Comparison of ENCODE assay signal across 10 cellular contexts in genomic region chr14:64654931-64655330, GRCh38. TPM values are rescaled to one million over a fixed set of nuclear protein-coding genes. Genes with fewer than 3 reads are reported as not detected.
DNase-seq lines count a peak whose midpoint lies in the region; ATAC-seq and TF ChIP-seq lines count a peak whose summit lies in the region.
"Had no signal": no experiment of that assay in that cellular context is flagged by ENCODE, and none has a peak within 500 bp of the region (broad histone marks: within the 10 kb centered on the region; RNA-seq: fewer than 3 reads in every experiment).

No MANE protein-coding gene starts in this region.

- TF ChIP-seq CTCF in PC-3 (conservative IDR thresholded peaks at IDR 0.05; ENCODE audit: low read depth, low read length) (no peak), gastroesophageal sphincter (IDR thresholded peaks at IDR 0.05) (no peak), psoas muscle (IDR thresholded peaks at IDR 0.05) (no peak)

- TF ChIP-seq EP300 in gastroesophageal sphincter (IDR thresholded peaks at IDR 0.05): no peak

- H3K9me2 ChIP-seq in PC-3 (replicated peaks; ENCODE audit: low read length): no peaks in the 10 kb centered on the region

- WGBS in gastroesophageal sphincter (ENCODE audit: low coverage in 1 of 2), 2 donors: 23 to 39% methylated on average over 5 to 7 of the region's 12 CpGs
- 65 to 71% (median 68%) methylated on average over 12 of the region's 12 CpGs for WGBS in psoas muscle, 3 donors

- no peak overlapping the region; the same call in 1 of the 2 replicates for H3K9ac ChIP-seq in PC-3 (ENCODE audit: low read length)

- no peaks in the 10 kb centered on the region for H3K79me2 ChIP-seq in PC-3 (ENCODE audit: low read length)

- H3F3A ChIP-seq in PC-3 (ENCODE audit: low read length, unreplicated experiment): peaks cover 5% of the 10 kb centered on the region

- H3K4me1 ChIP-seq in PC-3 (ENCODE audit: insufficient read depth, low read length) (peaks cover 17% of the 10 kb centered on the region), gastroesophageal sphincter (peaks cover 3 to 25% (median 7%) of the 10 kb centered on the region in 3 donors), psoas muscle (no peaks in the 10 kb centered on the region)
- H3K4me1 ChIP-seq: HAP-1 had no signal

- H3K27me3 ChIP-seq in PC-3 (ENCODE audit: low read length): no peaks in the 10 kb centered on the region
- H3K27me3 ChIP-seq in gastroesophageal sphincter: no peaks in the 10 kb centered on the region
- H3K27me3 ChIP-seq in psoas muscle (ENCODE audit: insufficient read depth in 3 of 3, low read length in 2 of 3): no peaks in the 10 kb centered on the region
- no peaks in the 10 kb centered on the region for H3K27me3 ChIP-seq in MG63

- intact Hi-C loops in PC-3 (cut with micrococcal nuclease): loop anchor here (1.0 kb wide), 1 partner anchor 115 kb away; the partner anchor contains the start of gene HSPA2
- intact Hi-C loops in psoas muscle (cut with DNase I): no loop called here

- peak; percentile 80 for DNase-seq in CD1c-positive myeloid dendritic cell (ENCODE audit: extremely low spot score)
- no peak for DNase-seq in PC-3
- no peak for DNase-seq in psoas muscle
- no peak for DNase-seq in iPS-NIHi11 (ENCODE audit: low spot score)
- DNase-seq in MG63: no peak

- peak overlapping the region; percentile 68 for H3K27ac ChIP-seq in PC-3 (ENCODE audit: low read length)
- peak overlapping the region; percentile 29 to 87 (median 76) for H3K27ac ChIP-seq in gastroesophageal sphincter
- H3K27ac ChIP-seq in psoas muscle: no peak overlapping the region
- H3K27ac ChIP-seq: RWPE1 had no signal

- H3K9me3 ChIP-seq in PC-3 (ENCODE audit: low read length) (no peaks in the 10 kb centered on the region), gastroesophageal sphincter (no peaks in the 10 kb centered on the region), psoas muscle (no peaks in the 10 kb centered on the region), MG63 (no peaks in the 10 kb centered on the region)
- H3K9me3 ChIP-seq: HAP-1 had no signal

- H2AFZ ChIP-seq in PC-3 (ENCODE audit: low read length): peak overlapping the region; percentile 32

- H3K4me3 ChIP-seq in PC-3 (ENCODE audit: low read length): peak overlapping the region; percentile 6; the same call in 1 of the 2 replicates
- no peak overlapping the region for H3K4me3 ChIP-seq in gastroesophageal sphincter
- no peak overlapping the region for H3K4me3 ChIP-seq in psoas muscle
- H3K4me3 ChIP-seq in MG63: no peak overlapping the region
- H3K4me3 ChIP-seq: HAP-1 had no signal

- POLR2A ChIA-PET in PC-3 (lab: Charles Lee; ENCODE audit: unreplicated experiment): interaction anchor here (0.7 to 0.9 kb wide), 2 partner anchors 151 to 177 kb away, joined by 3 to 53 read pairs; no protein-coding TSS in a partner anchor

- H3K4me2 ChIP-seq in PC-3 (ENCODE audit: low read length): peak overlapping the region; percentile 44

- no peaks in the 10 kb centered on the region for H3K36me3 ChIP-seq in PC-3 (ENCODE audit: low read depth, low read length)
- H3K36me3 ChIP-seq in gastroesophageal sphincter: no peaks in the 10 kb centered on the region
- no peaks in the 10 kb centered on the region for H3K36me3 ChIP-seq in psoas muscle (ENCODE audit: insufficient read depth in 1 of 2, low read depth in 1 of 2)
- H3K36me3 ChIP-seq in MG63: no peaks in the 10 kb centered on the region
- H3K36me3 ChIP-seq: HAP-1 had no signal

- no TSS peak for BruUV-seq in PC-3 (replicated peaks; lab: Mats Ljungman, UMichigan)

- TF ChIP-seq POLR2A in gastroesophageal sphincter (IDR thresholded peaks at IDR 0.05): no peak

- CTCF ChIA-PET in PC-3 (lab: Charles Lee): interaction anchor here (0.6 to 1.6 kb wide), 7 partner anchors 18 to 168 kb away, joined by 3 to 8 read pairs (median 6); partner anchors contain the start of gene HSPA2

- ATAC-seq in PC-3 (no peak), gastroesophageal sphincter (peak; percentile 48), psoas muscle (peak; percentile 57 to 84 (median 71)), HG03280 (IDR thresholded peaks at IDR 0.05; ENCODE audit: unreplicated experiment) (no peak), GM19035 (IDR thresholded peaks at IDR 0.05; ENCODE audit: unreplicated experiment) (no peak)

- no peaks in the 10 kb centered on the region for H4K20me1 ChIP-seq in PC-3 (ENCODE audit: low read length)

RNA-seq across cellular contexts. Expression of gene PLEKHG3, which starts 49.3 kb away (rescaled TPM):
- 49.6 and 64.0 TPM in 2 replicates for total RNA-seq in PC-3 (2014; rRNA removed)
- 10 to 100 TPM; 44.2 to 79.4 (median 57.7) TPM for total RNA-seq in gastroesophageal sphincter
- 1 to 10 TPM; 5.2 to 8.2 (median 6.5) TPM for total RNA-seq in psoas muscle
- 1 to 10 TPM; 1.9 to 3.1 (median 2.8) TPM for polyA plus RNA-seq in psoas muscle
- 20.2 and 24.1 TPM in 2 replicates for total RNA-seq in MG63 (2014; rRNA removed; shearing (Covaris generic); ENCODE audit: low replicate concordance)

Comparison
In these comparisons a context has a peak if more than half of its experiments do, and no peak if none do; other contexts are left out.
1. ATAC-seq: peak in gastroesophageal sphincter (single experiment) and psoas muscle (4 of 4); none in PC-3 (single experiment), HG03280 (single experiment) and GM19035 (single experiment).